In the genomic region with DNA sequence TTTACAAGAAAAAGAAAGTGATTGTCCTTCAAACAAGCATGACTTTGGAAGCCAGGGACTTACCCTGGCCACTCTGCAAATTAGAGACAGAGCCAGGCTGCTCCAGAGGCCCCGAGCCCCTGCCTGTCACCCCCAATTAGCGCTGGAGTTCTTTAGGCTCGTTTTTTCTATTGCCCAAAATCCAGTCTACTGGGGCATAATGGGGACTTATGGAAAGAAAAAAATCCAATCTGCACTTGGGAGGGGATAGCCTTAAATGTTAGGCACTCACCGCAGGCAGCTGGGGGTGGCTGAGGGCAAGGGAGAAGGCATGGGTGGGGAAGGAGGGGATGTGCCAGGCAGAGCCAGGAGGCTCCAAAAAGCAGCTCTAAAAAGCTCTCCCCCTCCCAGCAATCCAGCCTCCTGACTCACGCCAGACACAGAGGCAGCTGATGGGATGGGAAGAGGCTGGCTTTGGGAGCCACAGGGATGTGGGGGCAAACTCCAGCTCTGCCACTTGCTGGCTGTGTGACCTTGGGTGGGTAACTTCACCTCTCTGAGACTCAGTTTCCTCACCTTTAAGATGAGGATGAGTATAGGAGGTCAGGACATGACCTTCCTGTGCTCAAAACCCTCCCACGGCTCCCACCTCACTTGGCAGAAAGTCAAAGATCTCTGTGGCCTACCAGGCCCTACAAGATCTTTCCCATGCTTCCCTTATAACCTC, we compare ENCODE assay signal across 9 cellular contexts.
DNase-seq lines count a peak whose midpoint lies in the region; ATAC-seq and TF ChIP-seq lines count a peak whose summit lies in the region.
"Had no signal": no experiment of that assay in that cellular context is flagged by ENCODE, and none has a peak within 500 bp of the region (broad histone marks: within the 10 kb centered on the region; RNA-seq: fewer than 3 reads in every experiment).

No MANE protein-coding gene starts in this region.

- H3K36me3 ChIP-seq in esophagus muscularis mucosa, result no peaks in the 10 kb centered on the region
- H3K36me3 ChIP-seq in sigmoid colon, result no peaks in the 10 kb centered on the region
- H3K36me3 ChIP-seq in H7 (replicated peaks; ENCODE audit: control insufficient read depth, insufficient read depth, low read length), result no peaks in the 10 kb centered on the region

- TF ChIP-seq CTCF in RWPE1 (conservative IDR thresholded peaks at IDR 0.05; ENCODE audit: low read depth) (no peak), esophagus muscularis mucosa (IDR thresholded peaks at IDR 0.05) (no peak), sigmoid colon (IDR thresholded peaks at IDR 0.05) (no peak)

- WGBS in esophagus muscularis mucosa, result 63% methylated on average over 5 of the region's 6 CpGs
- WGBS in sigmoid colon, 2 donors, result 35 to 61% methylated on average over 6 of the region's 6 CpGs

- H3K27ac ChIP-seq in RWPE1 (peak overlapping the region; percentile 45), esophagus muscularis mucosa (replicated peaks in 1 of 4) (peak overlapping the region; percentile 17 to 44 (median 36)), sigmoid colon (peak overlapping the region; percentile 3 to 53 (median 20))

- peak; percentile 49 for DNase-seq in ELR (ENCODE audit: low read depth)
- DNase-seq in RWPE1 (ENCODE audit: low spot score), result peak; percentile 49
- DNase-seq in esophagus muscularis mucosa (ENCODE audit: extremely low spot score), result no peak
- DNase-seq in sigmoid colon, result peak; percentile 64
- DNase-seq in midbrain (lab: John Stamatoyannopoulos, UW), result no peak
- DNase-seq in H7, result no peak
- DNase-seq in NCI-H146 treated with DMSO at 0.1 percent for 48 hours (lab: John Stamatoyannopoulos, UW; ENCODE audit: unreplicated experiment), result no peak
- DNase-seq: NCI-H187 treated with DMSO at 0.1 percent for 48 hours had no signal

- no peak for TF ChIP-seq EP300 in esophagus muscularis mucosa (IDR thresholded peaks at IDR 0.05)
- TF ChIP-seq EP300 in sigmoid colon (IDR thresholded peaks at IDR 0.05), result no peak

- H3K9me3 ChIP-seq in esophagus muscularis mucosa (no peaks in the 10 kb centered on the region), sigmoid colon (no peaks in the 10 kb centered on the region)

- H3K4me3 ChIP-seq in esophagus muscularis mucosa (peak overlapping the region in 1 of 4 donors; percentile 31), sigmoid colon (no peak overlapping the region), H7 (ENCODE audit: insufficient read depth, low read depth, low read length) (no peak overlapping the region)

- H3K4me1 ChIP-seq in esophagus muscularis mucosa (peaks cover 0 to 6% (median 5%) of the 10 kb centered on the region in 4 donors), sigmoid colon (peaks cover 0 to 9% (median 0%) of the 10 kb centered on the region in 4 donors)

- ATAC-seq in HG03378 (IDR thresholded peaks at IDR 0.05; ENCODE audit: unreplicated experiment), result no peak

- H3K27me3 ChIP-seq in esophagus muscularis mucosa (no peaks in the 10 kb centered on the region), sigmoid colon (no peaks in the 10 kb centered on the region), H7 (ENCODE audit: control insufficient read depth, insufficient read depth, low read length) (no peaks in the 10 kb centered on the region)

- intact Hi-C loops in esophagus muscularis mucosa (cut with DNase I), result no loop called here
- intact Hi-C loops in sigmoid colon (cut with DNase I), result no loop called here

- POLR2A ChIA-PET in RWPE1 (lab: Yijun Ruan, JAX; ENCODE audit: low non-redundant PET), result no interaction called here

- TF ChIP-seq POLR2A in esophagus muscularis mucosa (IDR thresholded peaks at IDR 0.05; ENCODE audit: low read depth), result no peak
- TF ChIP-seq POLR2A in sigmoid colon (IDR thresholded peaks at IDR 0.05), result no peak

- CTCF ChIA-PET in RWPE1 (lab: Yijun Ruan, JAX), result interaction anchor here (0.7 kb wide), 1 partner anchor 240 kb away, joined by 3 read pairs; no protein-coding TSS in a partner anchor

Comparison
In these comparisons a context has a peak if more than half of its experiments do, and no peak if none do; other contexts are left out.
1. DNase-seq: peak in ELR (single experiment), RWPE1 (single experiment) and sigmoid colon (single experiment); none in esophagus muscularis mucosa (single experiment), midbrain (single experiment), H7 (single experiment) and NCI-H146 treated with DMSO at 0.1 percent for 48 hours (single experiment).
2. Peak in every context shown above with its lines, with median percentiles within 50 percentile points of each other: H3K27ac ChIP-seq.